ENCODE assay signal across 18 cellular contexts in the genomic region with DNA sequence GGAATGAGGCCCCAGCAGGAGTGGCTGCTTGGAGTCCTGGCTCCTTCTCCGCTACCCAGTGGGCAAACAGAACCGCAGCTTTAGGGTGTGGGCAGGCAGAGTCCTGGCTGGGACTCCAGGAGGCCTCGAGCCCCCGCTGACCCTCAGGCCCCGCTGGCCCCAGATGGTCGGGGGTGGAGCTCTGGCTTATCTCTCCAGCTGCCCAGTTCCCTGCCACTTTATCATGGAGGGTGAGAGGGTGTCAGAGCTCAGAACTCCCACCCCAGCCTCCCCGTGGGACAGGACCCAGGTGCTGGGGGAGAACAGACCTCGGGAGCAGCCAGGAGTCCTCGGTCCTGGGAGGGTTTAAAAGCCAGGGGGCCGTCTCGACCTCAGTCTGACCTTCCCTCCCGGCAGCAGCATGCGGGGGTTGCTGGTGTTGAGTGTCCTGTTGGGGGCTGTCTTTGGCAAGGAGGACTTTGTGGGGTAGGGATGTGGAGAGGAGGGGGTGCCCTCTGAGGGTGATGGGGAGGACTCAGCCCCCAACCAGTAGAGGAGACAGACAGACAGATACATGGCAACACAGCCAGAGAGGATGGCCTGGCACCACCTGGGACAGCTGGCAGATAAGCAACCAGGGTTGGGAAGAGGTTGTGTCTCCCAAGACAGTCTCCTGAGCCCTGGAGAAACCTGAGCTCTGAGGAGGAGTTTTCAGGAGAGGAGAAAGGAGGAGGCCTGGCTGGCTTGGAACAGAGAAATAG. TPM values are rescaled to one million over a fixed set of nuclear protein-coding genes. Genes with fewer than 3 reads are reported as not detected.
DNase-seq lines count a peak whose midpoint lies in the region; ATAC-seq, FAIRE-seq and TF ChIP-seq lines count a peak whose summit lies in the region.
"Had no signal": no experiment of that assay in that cellular context is flagged by ENCODE, and none has a peak within 500 bp of the region (broad histone marks: within the 10 kb centered on the region; RNA-seq: fewer than 3 reads in every experiment).

CPA1 (plus strand) TSS at position 374 of the 740 bp plus-strand sequence; CDS start at position 401, 27 bp downstream.

- peaks cover 8% of the 10 kb centered on the region for H3K9me3 Mint-ChIP-seq in activated T-helper 17 cell treated with anti-CD3 and anti-CD28 coated beads, Interleukin-2, amount 50 U/mL, for 72 hours

- H3K36me3 Mint-ChIP-seq in activated T-helper 17 cell treated with anti-CD3 and anti-CD28 coated beads, Interleukin-2, amount 50 U/mL, for 72 hours (ENCODE audit: low read depth) = no peaks in the 10 kb centered on the region

- H3K4me1 ChIP-seq in lung (ENCODE audit: control insufficient read depth in 2 of 2, insufficient read depth in 2 of 2, low read length in 2 of 2) (peaks cover 0 to 9% of the 10 kb centered on the region in 2 donors), small intestine (ENCODE audit: control insufficient read depth in 2 of 2, insufficient read depth in 1 of 2, low read depth in 1 of 2, low read length in 1 of 2) (no peaks in the 10 kb centered on the region)

- H3K9me3 ChIP-seq in lung (ENCODE audit: control insufficient read depth in 2 of 2, insufficient read depth in 1 of 2, low read length in 1 of 2) (peaks cover 0 to 4% of the 10 kb centered on the region in 2 donors), small intestine (ENCODE audit: control insufficient read depth, low read depth) (no peaks in the 10 kb centered on the region)

- peak within 1 kb of the TSS; percentile 58 for H3K27ac Mint-ChIP-seq in activated T-helper 17 cell treated with anti-CD3 and anti-CD28 coated beads, Interleukin-2, amount 50 U/mL, for 72 hours
- H3K27ac Mint-ChIP-seq: activated CD4-positive, alpha-beta memory T cell treated with anti-CD3 and anti-CD28 coated beads for 36 hours; H9; T-helper 1 cell treated with Interleukin-12 subunit alpha and Interleukin-12 subunit beta and Interleukin-4 antibody, amounts not matched to agents 30 μg/mL and 1 μg/mL, for 36 hours had no signal

- no peak for FAIRE-seq in small intestine (lab: Jason Lieb, UNC)
- FAIRE-seq: GM19239, islet of Langerhans had no signal

- H3K4me3 ChIP-seq in lung = no peak within 1 kb of the TSS
- H3K4me3 ChIP-seq in small intestine (ENCODE audit: low read depth in 1 of 2, low read length in 2 of 2) = no peak within 1 kb of the TSS

- H3K27me3 ChIP-seq in lung (ENCODE audit: control insufficient read depth, insufficient read depth) (no peaks in the 10 kb centered on the region), small intestine (ENCODE audit: control insufficient read depth in 2 of 2, insufficient read depth in 2 of 2, low read length in 2 of 2) (no peaks in the 10 kb centered on the region)

- DNase-seq in NCI-H146 (lab: John Stamatoyannopoulos, UW) = peak; percentile 29
- DNase-seq in NCI-H146 treated with DMSO at 0.1 percent for 48 hours (lab: John Stamatoyannopoulos, UW; ENCODE audit: unreplicated experiment) = no peak
- no peak for DNase-seq in lung (ENCODE audit: low spot score)
- DNase-seq in small intestine = no peak
- no peak for DNase-seq in medulla oblongata (ENCODE audit: extremely low spot score)
- DNase-seq in SKM-1 (lab: John Stamatoyannopoulos, UW; ENCODE audit: unreplicated experiment) = no peak
- DNase-seq: 8988T; activated CD4-positive, alpha-beta memory T cell treated with anti-CD3 and anti-CD28 coated beads for 36 hours; cortex of kidney; H9 had no signal

- no peak within 1 kb of the TSS for H3K4me3 Mint-ChIP-seq in activated T-helper 17 cell treated with anti-CD3 and anti-CD28 coated beads, Interleukin-2, amount 50 U/mL, for 72 hours
- H3K4me3 Mint-ChIP-seq: activated CD4-positive, alpha-beta memory T cell treated with anti-CD3 and anti-CD28 coated beads for 36 hours; T-helper 1 cell treated with Interleukin-12 subunit alpha and Interleukin-12 subunit beta and Interleukin-4 antibody, amounts not matched to agents 30 μg/mL and 1 μg/mL, for 36 hours had no signal

- TF ChIP-seq CTCF in lung (IDR thresholded peaks at IDR 0.05; ENCODE audit: control extremely low read depth, extremely low read depth) = no peak

- H3K36me3 ChIP-seq in lung (ENCODE audit: control insufficient read depth in 2 of 2, insufficient read depth in 2 of 2, low read length in 2 of 2) (no peaks in the 10 kb centered on the region), small intestine (ENCODE audit: control insufficient read depth in 2 of 2, insufficient read depth in 2 of 2, low read length in 2 of 2) (no peaks in the 10 kb centered on the region)

- H3K27ac ChIP-seq in lung (ENCODE audit: low read depth in 1 of 2, low read length in 1 of 2) (no peak within 1 kb of the TSS), small intestine (ENCODE audit: low read depth in 1 of 2, low read length in 1 of 2) (no peak within 1 kb of the TSS)

- H3K27me3 Mint-ChIP-seq in activated T-helper 17 cell treated with anti-CD3 and anti-CD28 coated beads, Interleukin-2, amount 50 U/mL, for 72 hours = no peaks in the 10 kb centered on the region
- H3K27me3 Mint-ChIP-seq: activated CD4-positive, alpha-beta memory T cell treated with anti-CD3 and anti-CD28 coated beads for 36 hours had no signal

- H3K4me1 Mint-ChIP-seq in activated T-helper 17 cell treated with anti-CD3 and anti-CD28 coated beads, Interleukin-2, amount 50 U/mL, for 72 hours = no peaks in the 10 kb centered on the region

- ATAC-seq in activated T-helper 17 cell treated with anti-CD3 and anti-CD28 coated beads, Interleukin-2, amount 50 U/mL, for 72 hours (replicated peaks) = no peak
- ATAC-seq in lung (ENCODE audit: insufficient read depth, low FRiP score) (peak; percentile 16), GM21825 (IDR thresholded peaks at IDR 0.05; ENCODE audit: unreplicated experiment) (no peak)
- ATAC-seq: activated naive CD4-positive, alpha-beta T cell treated with anti-CD3 and anti-CD28 coated beads, Interleukin-2, amount 50 U/mL, for 72 hours had no signal

- WGBS in lung, 2 donors = 46 to 78% methylated on average over 13 of the region's 13 CpGs
- WGBS in small intestine, 3 donors = 47 to 54% (median 49%) methylated on average over 13 of the region's 13 CpGs

RNA-seq across cellular contexts. Expression of gene CPA1, which starts in this region (rescaled TPM):
- not detected for total RNA-seq in activated T-helper 17 cell treated with anti-CD3 and anti-CD28 coated beads, Interleukin-2, amount 50 U/mL, for 72 hours
- 10 to 100 TPM in 1 of 2 donors, under 1 TPM in 1; 0.80 to 12.5 TPM for total RNA-seq in lung
- polyA plus RNA-seq in lung (under 1 TPM; 0.31 to 0.66 TPM), small intestine (10 to 100 TPM in 2 of 3 donors, under 1 TPM in 1; 0.28 to 12.7 (median 12.2) TPM)
- total RNA-seq: activated CD4-positive, alpha-beta memory T cell treated with anti-CD3 and anti-CD28 coated beads for 36 hours; activated naive CD4-positive, alpha-beta T cell treated with anti-CD3 and anti-CD28 coated beads, Interleukin-2, amount 50 U/mL, for 72 hours; H9; HT-29; temporal lobe had no signal
